ENCODE assay signal across 8 cellular contexts in genomic region chr2:27489118-27489497, GRCh38. TPM values are rescaled to one million over a fixed set of nuclear protein-coding genes. Genes with fewer than 3 reads are reported as not detected.
DNase-seq lines count a peak whose midpoint lies in the region; ATAC-seq and TF ChIP-seq lines count a peak whose summit lies in the region.

No MANE protein-coding gene starts in this region.

- H3K4me1 Mint-ChIP-seq in activated CD4-positive, alpha-beta T cell treated with anti-CD3 and anti-CD28 coated beads, Interleukin-2, amount 10 ng/mL, durations not matched to agents 24 days and 14 days: peaks cover 20% of the 10 kb centered on the region
- peaks cover 3 to 20% of the 10 kb centered on the region in 2 donors for H3K4me1 Mint-ChIP-seq in stimulated activated naive B cell treated with anti-CD40 and anti-IgM and Interleukin-4, amounts not matched to agents 10 μg/mL and 1 μg/mL and 100 μg/mL, for 72 hours

- H3K4me1 ChIP-seq in Loucy (ENCODE audit: insufficient read depth, low read length, poor library complexity, severe bottlenecking) (peaks cover 7% of the 10 kb centered on the region), iPS-20b (ENCODE audit: insufficient read depth, low read length) (peaks cover 4% of the 10 kb centered on the region; the same call in 1 of the 2 replicates)

- H3K4me3 Mint-ChIP-seq in activated CD4-positive, alpha-beta T cell treated with anti-CD3 and anti-CD28 coated beads, Interleukin-2, amount 10 ng/mL, durations not matched to agents 24 days and 14 days: peak overlapping the region; percentile 84
- H3K4me3 Mint-ChIP-seq in stimulated activated naive B cell treated with anti-CD40 and anti-IgM and Interleukin-4, amounts not matched to agents 10 μg/mL and 1 μg/mL and 100 μg/mL, for 72 hours: peak overlapping the region; percentile 94

- H3K27me3 ChIP-seq in Loucy (ENCODE audit: insufficient read depth, low read length, poor library complexity, severe bottlenecking) (no peaks in the 10 kb centered on the region), iPS-20b (ENCODE audit: insufficient read depth, low read length) (peaks cover 10% of the 10 kb centered on the region)

- H3K36me3 Mint-ChIP-seq in activated CD4-positive, alpha-beta T cell treated with anti-CD3 and anti-CD28 coated beads, Interleukin-2, amount 10 ng/mL, durations not matched to agents 24 days and 14 days (ENCODE audit: low read depth): no peaks in the 10 kb centered on the region
- peaks cover 1 to 5% of the 10 kb centered on the region in 2 donors for H3K36me3 Mint-ChIP-seq in stimulated activated naive B cell treated with anti-CD40 and anti-IgM and Interleukin-4, amounts not matched to agents 10 μg/mL and 1 μg/mL and 100 μg/mL, for 72 hours

- H3K9me3 Mint-ChIP-seq in activated CD4-positive, alpha-beta T cell treated with anti-CD3 and anti-CD28 coated beads, Interleukin-2, amount 10 ng/mL, durations not matched to agents 24 days and 14 days: no peaks in the 10 kb centered on the region
- H3K9me3 Mint-ChIP-seq in stimulated activated naive B cell treated with anti-CD40 and anti-IgM and Interleukin-4, amounts not matched to agents 10 μg/mL and 1 μg/mL and 100 μg/mL, for 72 hours: no peaks in the 10 kb centered on the region

- no peaks in the 10 kb centered on the region for H4K20me1 ChIP-seq in Loucy (ENCODE audit: insufficient read depth, low read length, poor library complexity, severe bottlenecking)

- H3K9me2 ChIP-seq in Loucy (replicated peaks; ENCODE audit: low read depth, low read length): no peaks in the 10 kb centered on the region

- H3K4me3 ChIP-seq in Loucy (ENCODE audit: low read length, poor library complexity, severe bottlenecking): peak overlapping the region; percentile 79
- peak overlapping the region; percentile 94 for H3K4me3 ChIP-seq in iPS-20b (ENCODE audit: low read length)

- H3K9me3 ChIP-seq in Loucy (ENCODE audit: insufficient read depth, low read depth, low read length) (no peaks in the 10 kb centered on the region), iPS-20b (ENCODE audit: insufficient read depth, low read depth, low read length) (no peaks in the 10 kb centered on the region)

- H3K36me3 ChIP-seq in Loucy (ENCODE audit: insufficient read depth, low read length) (no peaks in the 10 kb centered on the region), iPS-20b (ENCODE audit: insufficient read depth, low read depth, low read length) (no peaks in the 10 kb centered on the region)

- peak overlapping the region; percentile 59 for H3K9ac ChIP-seq in Loucy (ENCODE audit: low read depth, low read length, poor library complexity, severe bottlenecking)
- peak overlapping the region; percentile 69; the same call in 1 of the 2 replicates for H3K9ac ChIP-seq in iPS-20b (ENCODE audit: low read depth, low read length)

- H3K79me2 ChIP-seq in Loucy (ENCODE audit: insufficient read depth, low read length): no peaks in the 10 kb centered on the region

- no peak for DNase-seq in activated CD4-positive, alpha-beta T cell treated with anti-CD3 and anti-CD28 coated beads, Interleukin-2, amount 10 ng/mL, durations not matched to agents 24 days and 14 days
- DNase-seq in activated CD4-positive, alpha-beta T cell treated with anti-CD3 and anti-CD28 coated beads for 1 hour: no peak
- no peak for DNase-seq in stimulated activated naive B cell treated with anti-CD40 and anti-IgM and Interleukin-4, amounts not matched to agents 10 μg/mL and 1 μg/mL and 100 μg/mL, for 72 hours

- H3K27ac Mint-ChIP-seq in activated CD4-positive, alpha-beta T cell treated with anti-CD3 and anti-CD28 coated beads, Interleukin-2, amount 10 ng/mL, durations not matched to agents 24 days and 14 days: peak overlapping the region; percentile 87
- peak overlapping the region; percentile 95 for H3K27ac Mint-ChIP-seq in stimulated activated naive B cell treated with anti-CD40 and anti-IgM and Interleukin-4, amounts not matched to agents 10 μg/mL and 1 μg/mL and 100 μg/mL, for 72 hours

- intact Hi-C loops in activated CD4-positive, alpha-beta T cell treated with anti-CD3 and anti-CD28 coated beads, Interleukin-2, amount 10 ng/mL, durations not matched to agents 24 days and 14 days (cut with micrococcal nuclease): loop anchor here (1.0 to 5.0 kb wide), 6 partner anchors 61 to 138 kb away; partner anchors contain the start of genes CCDC121, EIF2B4, GPN1 and GTF3C2

- peaks cover 13% of the 10 kb centered on the region for H3K27me3 Mint-ChIP-seq in activated CD4-positive, alpha-beta T cell treated with anti-CD3 and anti-CD28 coated beads, Interleukin-2, amount 10 ng/mL, durations not matched to agents 24 days and 14 days
- peaks cover 15 to 17% of the 10 kb centered on the region in 2 donors for H3K27me3 Mint-ChIP-seq in stimulated activated naive B cell treated with anti-CD40 and anti-IgM and Interleukin-4, amounts not matched to agents 10 μg/mL and 1 μg/mL and 100 μg/mL, for 72 hours

- no peaks in the 10 kb centered on the region for H3F3A ChIP-seq in Loucy (ENCODE audit: low read depth)

- peak overlapping the region; percentile 93 for H3K4me2 ChIP-seq in Loucy (ENCODE audit: low read depth, low read length, poor library complexity, severe bottlenecking)

- TF ChIP-seq CTCF in Loucy (conservative IDR thresholded peaks at IDR 0.05; ENCODE audit: low read length): peak; percentile 36; the same call in 1 of the 2 replicates

- H3K27ac ChIP-seq in angular gyrus (ENCODE audit: low read depth, low read length) (peak overlapping the region; percentile 68), iPS-20b (ENCODE audit: low read length) (no peak overlapping the region)

- ATAC-seq in stimulated activated naive B cell treated with anti-CD40 and anti-IgM and Interleukin-4, amounts not matched to agents 10 μg/mL and 1 μg/mL and 100 μg/mL, for 72 hours (replicated peaks): peak in 1 of 2 donors; percentile 3
- ATAC-seq in HG03025 (IDR thresholded peaks at IDR 0.05; ENCODE audit: low FRiP score, unreplicated experiment) (no peak), GM21737 (IDR thresholded peaks at IDR 0.05; ENCODE audit: unreplicated experiment) (no peak)

- peak overlapping the region; percentile 87 for H2AFZ ChIP-seq in Loucy (ENCODE audit: low read length)

RNA-seq across cellular contexts. Expression of gene IFT172, which starts 0.4 kb away (rescaled TPM):
- 12.4 and 12.9 TPM in 2 replicates for total RNA-seq in activated CD4-positive, alpha-beta T cell treated with anti-CD3 and anti-CD28 coated beads, Interleukin-2, amount 10 ng/mL, durations not matched to agents 24 days and 14 days

RNA-seq across cellular contexts. Expression of gene FNDC4, which starts 5.9 kb away (rescaled TPM):
- total RNA-seq in activated CD4-positive, alpha-beta T cell treated with anti-CD3 and anti-CD28 coated beads, Interleukin-2, amount 10 ng/mL, durations not matched to agents 24 days and 14 days: not detected in 2 replicates

RNA-seq across cellular contexts. Expression of gene GCKR, which starts 7.5 kb away (rescaled TPM):
- not detected in 2 replicates for total RNA-seq in activated CD4-positive, alpha-beta T cell treated with anti-CD3 and anti-CD28 coated beads, Interleukin-2, amount 10 ng/mL, durations not matched to agents 24 days and 14 days

RNA-seq across cellular contexts. Expression of gene KRTCAP3, which starts 46.9 kb away (rescaled TPM):
- 4.6 and 5.2 TPM in 2 replicates for total RNA-seq in activated CD4-positive, alpha-beta T cell treated with anti-CD3 and anti-CD28 coated beads, Interleukin-2, amount 10 ng/mL, durations not matched to agents 24 days and 14 days
